16 cellular contexts compared by ENCODE assay signal in genomic region chr17:16191604-16192003, GRCh38.
"Had no signal": no experiment of that assay in that cellular context is flagged by ENCODE, and none has a peak within 500 bp of the region (broad histone marks: within the 10 kb centered on the region; RNA-seq: fewer than 3 reads in every experiment).

No MANE protein-coding gene starts in this region.

- ATAC-seq: activated naive CD4-positive, alpha-beta T cell treated with anti-CD3 and anti-CD28 coated beads, Interleukin-2, amount 50 U/mL, for 72 hours; left cardiac atrium; upper lobe of right lung had no signal

- H3K9me3 ChIP-seq: ascending aorta, SJSA1, testis, upper lobe of right lung had no signal

- H3K27me3 Mint-ChIP-seq: activated CD4-positive, alpha-beta memory T cell treated with anti-CD3 and anti-CD28 coated beads for 36 hours; stimulated activated naive CD8-positive, alpha-beta T cell treated with anti-CD3 and anti-CD28 coated beads, Interleukin-15, Interleukin-2, amounts not matched to agents 100 ng/mL and 50 ng/mL, for 24 hours had no signal

- DNase-seq: activated CD4-positive, alpha-beta memory T cell treated with anti-CD3 and anti-CD28 coated beads for 36 hours; activated CD8-positive, alpha-beta memory T cell treated with anti-CD3 and anti-CD28 coated beads, Interleukin-2, amount 50 U/mL, for 48 hours; effector CD8-positive, alpha-beta T cell; glutamatergic neuron; left cardiac atrium; stimulated activated CD4-positive, alpha-beta T cell treated with anti-CD3 and anti-CD28 coated beads, Interleukin-15, amount 100 ng/mL, for 24 hours; stimulated activated CD4-positive, alpha-beta T cell treated with anti-CD3 and anti-CD28 coated beads, Interleukin-4, amount 100 ng/mL, for 24 hours; SW 1271; T1000; testis; upper lobe of right lung had no signal

- H3K27ac Mint-ChIP-seq: activated CD4-positive, alpha-beta memory T cell treated with anti-CD3 and anti-CD28 coated beads for 36 hours; stimulated activated naive CD8-positive, alpha-beta T cell treated with anti-CD3 and anti-CD28 coated beads, Interleukin-15, Interleukin-2, amounts not matched to agents 100 ng/mL and 50 ng/mL, for 24 hours had no signal

- H3K27me3 ChIP-seq: ascending aorta, SJSA1, testis, upper lobe of right lung had no signal

- H3K4me1 Mint-ChIP-seq: nephron had no signal

- H3K9me3 Mint-ChIP-seq: activated CD4-positive, alpha-beta memory T cell treated with anti-CD3 and anti-CD28 coated beads for 36 hours; activated naive CD4-positive, alpha-beta T cell treated with anti-CD3 and anti-CD28 coated beads, Interleukin-2, amount 50 U/mL, for 72 hours; nephron; stimulated activated naive CD8-positive, alpha-beta T cell treated with anti-CD3 and anti-CD28 coated beads, Interleukin-15, Interleukin-2, amounts not matched to agents 100 ng/mL and 50 ng/mL, for 24 hours had no signal

- H3K4me3 ChIP-seq: ascending aorta, SJSA1, testis, upper lobe of right lung had no signal

- H3K27ac ChIP-seq: ascending aorta, SJSA1, testis, upper lobe of right lung had no signal

- H3K4me1 ChIP-seq: ascending aorta, SJSA1, testis, upper lobe of right lung had no signal

- H3K4me3 Mint-ChIP-seq: activated CD4-positive, alpha-beta memory T cell treated with anti-CD3 and anti-CD28 coated beads for 36 hours; nephron; stimulated activated naive CD8-positive, alpha-beta T cell treated with anti-CD3 and anti-CD28 coated beads, Interleukin-15, Interleukin-2, amounts not matched to agents 100 ng/mL and 50 ng/mL, for 24 hours had no signal
